In genomic region chr4:6464842-6465588, GRCh38 we compare ENCODE assay signal across 23 cellular contexts. TPM values are rescaled to one million over a fixed set of nuclear protein-coding genes. Genes with fewer than 3 reads are reported as not detected.
DNase-seq lines count a peak whose midpoint lies in the region; ATAC-seq and TF ChIP-seq lines count a peak whose summit lies in the region.
"Had no signal": no experiment of that assay in that cellular context is flagged by ENCODE, and none has a peak within 500 bp of the region (broad histone marks: within the 10 kb centered on the region; RNA-seq: fewer than 3 reads in every experiment).

No MANE protein-coding gene starts in this region.

- CTCF ChIA-PET in activated CD8-positive, alpha-beta T cell treated with anti-CD3 and anti-CD28 coated beads for 36 hours (lab: Charles Lee) = no interaction called here

- no peaks in the 10 kb centered on the region for H3K4me1 Mint-ChIP-seq in activated CD8-positive, alpha-beta T cell treated with anti-CD3 and anti-CD28 coated beads for 36 hours (ENCODE audit: low read depth)
- H3K4me1 Mint-ChIP-seq: activated T-helper 17 cell treated with anti-CD3 and anti-CD28 coated beads, Interleukin-2, amount 50 U/mL, for 72 hours had no signal

- POLR2A ChIA-PET in activated CD8-positive, alpha-beta T cell treated with anti-CD3 and anti-CD28 coated beads for 36 hours (lab: Charles Lee) = no interaction called here

- H3K36me3 ChIP-seq in colonic mucosa = no peaks in the 10 kb centered on the region
- H3K36me3 ChIP-seq: brain microvascular endothelial cell, gastrocnemius medialis, SJCRH30, thyroid gland had no signal

- intact Hi-C loops in colonic mucosa (cut with DNase I) = no loop called here
- intact Hi-C loops in activated CD8-positive, alpha-beta T cell treated with anti-CD3 and anti-CD28 coated beads for 36 hours (cut with micrococcal nuclease) = no loop called here

- H3K4me3 Mint-ChIP-seq in activated CD8-positive, alpha-beta T cell treated with anti-CD3 and anti-CD28 coated beads for 36 hours = no peak overlapping the region
- H3K4me3 Mint-ChIP-seq: activated B cell treated with CpG ODN at 0.5 μM for 24 hours; activated T-helper 17 cell treated with anti-CD3 and anti-CD28 coated beads, Interleukin-2, amount 50 U/mL, for 72 hours; CD4-positive, alpha-beta T cell; neural crest cell had no signal

- TF ChIP-seq CTCF in omental fat pad (IDR thresholded peaks at IDR 0.05) = no peak
- TF ChIP-seq CTCF in colonic mucosa (IDR thresholded peaks at IDR 0.05) = no peak
- no peak for TF ChIP-seq CTCF in activated CD8-positive, alpha-beta T cell treated with anti-CD3 and anti-CD28 coated beads for 36 hours (IDR thresholded peaks at IDR 0.05)

- H3K27me3 Mint-ChIP-seq in activated CD8-positive, alpha-beta T cell treated with anti-CD3 and anti-CD28 coated beads for 36 hours = peaks cover 36% of the 10 kb centered on the region

- no peaks in the 10 kb centered on the region for H3K9me3 ChIP-seq in colonic mucosa
- H3K9me3 ChIP-seq: gastrocnemius medialis, mucosa of descending colon, SJCRH30, thyroid gland had no signal

- no peak overlapping the region for H3K27ac Mint-ChIP-seq in activated CD8-positive, alpha-beta T cell treated with anti-CD3 and anti-CD28 coated beads for 36 hours
- H3K27ac Mint-ChIP-seq: activated B cell treated with CpG ODN at 0.5 μM for 24 hours; activated T-helper 17 cell treated with anti-CD3 and anti-CD28 coated beads, Interleukin-2, amount 50 U/mL, for 72 hours; CD4-positive, alpha-beta T cell had no signal

- no peak overlapping the region for H3K9ac ChIP-seq in colonic mucosa (ENCODE audit: low read depth in 2 of 2, low read length in 2 of 2)

- no peaks in the 10 kb centered on the region for H3K36me3 Mint-ChIP-seq in activated CD8-positive, alpha-beta T cell treated with anti-CD3 and anti-CD28 coated beads for 36 hours (ENCODE audit: low read depth)

- ATAC-seq in omental fat pad (ENCODE audit: low FRiP score) = no peak
- ATAC-seq in activated CD8-positive, alpha-beta T cell treated with anti-CD3 and anti-CD28 coated beads for 36 hours = no peak
- no peak for ATAC-seq in GM18520 (IDR thresholded peaks at IDR 0.05; ENCODE audit: unreplicated experiment)
- ATAC-seq: activated T-helper 17 cell treated with anti-CD3 and anti-CD28 coated beads, Interleukin-2, amount 50 U/mL, for 72 hours; gastrocnemius medialis; left ventricle myocardium superior; mucosa of descending colon had no signal

- no peaks in the 10 kb centered on the region for H3K4me1 ChIP-seq in colonic mucosa
- H3K4me1 ChIP-seq: gastrocnemius medialis, SJCRH30, thyroid gland had no signal

- H3K27me3 ChIP-seq in colonic mucosa = peaks cover 4% of the 10 kb centered on the region
- H3K27me3 ChIP-seq: thyroid gland had no signal

- H3K4me3 ChIP-seq in colonic mucosa = no peak overlapping the region
- H3K4me3 ChIP-seq: gastrocnemius medialis, mucosa of descending colon, SJCRH30, thyroid gland had no signal

- DNase-seq in Daoy (ENCODE audit: low read depth) = peak; percentile 39
- peak; percentile 89 for DNase-seq in HT1080 (ENCODE audit: low read depth)
- DNase-seq in ecto neural progenitor cell (ENCODE audit: low spot score) = peak; percentile 34
- peak; percentile 5 for DNase-seq in omental fat pad (ENCODE audit: low spot score)
- DNase-seq in nucleus accumbens (lab: John Stamatoyannopoulos, UW) = no peak
- no peak for DNase-seq in colonic mucosa
- no peak for DNase-seq in activated CD8-positive, alpha-beta T cell treated with anti-CD3 and anti-CD28 coated beads for 36 hours
- DNase-seq: activated B cell treated with CpG ODN at 0.5 μM for 24 hours; brain microvascular endothelial cell; CD4-positive, alpha-beta T cell; DMS53; gastrocnemius medialis; left ventricle myocardium superior; mucosa of descending colon; NCI-H1417 treated with DMSO at 0.1 percent for 48 hours; NCI-H526 treated with DMSO at 0.1 percent for 48 hours; thyroid gland had no signal

- H3K27ac ChIP-seq in colonic mucosa = no peak overlapping the region
- H3K27ac ChIP-seq: brain microvascular endothelial cell, epithelial cell of prostate, gastrocnemius medialis, SJCRH30, thyroid gland had no signal

- H3K9me3 Mint-ChIP-seq in activated CD8-positive, alpha-beta T cell treated with anti-CD3 and anti-CD28 coated beads for 36 hours = no peaks in the 10 kb centered on the region
- H3K9me3 Mint-ChIP-seq: activated B cell treated with CpG ODN at 0.5 μM for 24 hours; activated T-helper 17 cell treated with anti-CD3 and anti-CD28 coated beads, Interleukin-2, amount 50 U/mL, for 72 hours; CD4-positive, alpha-beta T cell; neural crest cell had no signal

RNA-seq across cellular contexts. Expression of gene PPP2R2C, which starts 7.4 kb away (rescaled TPM):
- total RNA-seq in Daoy (2014; rRNA removed; shearing (Covaris generic)) = 0.86 and 1.0 TPM in 2 replicates
- total RNA-seq in HT1080 (2014; rRNA removed; shearing (Covaris generic)) = 23.5 and 31.7 TPM in 2 replicates
- polyA plus RNA-seq in HT1080 (2015; cell fraction: cytosol; rRNA removed) = 1.4 and 1.7 TPM in 2 replicates
- 0.81 and 0.86 TPM in 2 replicates for polyA plus RNA-seq in HT1080 (2015; cell fraction: nucleus; rRNA removed)
- 1 to 10 TPM in 1 of 4 donors, under 1 TPM in 3; 0.38 to 1.7 (median 0.68) TPM for total RNA-seq in omental fat pad
- total RNA-seq in colonic mucosa = under 1 TPM; 0.05 to 0.35 TPM
- total RNA-seq in activated CD8-positive, alpha-beta T cell treated with anti-CD3 and anti-CD28 coated beads for 36 hours = not detected
- total RNA-seq: activated B cell treated with CpG ODN at 0.5 μM for 24 hours; activated T-helper 17 cell treated with anti-CD3 and anti-CD28 coated beads, Interleukin-2, amount 50 U/mL, for 72 hours; CD4-positive, alpha-beta T cell; SJCRH30; T-helper 2 cell treated with Interferon-gamma antibody and Interleukin-4, amounts not matched to agents 100 ng/mL and 5 ng/mL, for 36 hours had no signal

Comparison
In these comparisons a context has a peak if more than half of its experiments do, and no peak if none do; other contexts are left out.
1. DNase-seq: peak in Daoy (single experiment), HT1080 (single experiment), ecto neural progenitor cell (single experiment) and omental fat pad (single experiment); none in nucleus accumbens (0 of 56), colonic mucosa (single experiment) and activated CD8-positive, alpha-beta T cell treated with anti-CD3 and anti-CD28 coated beads for 36 hours (single experiment).